ENCODE assay signal across 9 cellular contexts in genomic region chr9:96619109-96619435, GRCh38. TPM values are rescaled to one million over a fixed set of nuclear protein-coding genes. Genes with fewer than 3 reads are reported as not detected.
DNase-seq lines count a peak whose midpoint lies in the region; ATAC-seq, FAIRE-seq and TF ChIP-seq lines count a peak whose summit lies in the region.
"Had no signal": no experiment of that assay in that cellular context is flagged by ENCODE, and none has a peak within 500 bp of the region (broad histone marks: within the 10 kb centered on the region; RNA-seq: fewer than 3 reads in every experiment).

No MANE protein-coding gene starts in this region.

- 3% methylated on average over 13 of the region's 50 CpGs for WGBS in A549 (ENCODE audit: missing lambda C conversion rate)
- WGBS in ectodermal cell, 2 experiments: 0% methylated on average over 50 of the region's 50 CpGs

- no peak for TF ChIP-seq RAD21 in A549 (conservative IDR thresholded peaks at IDR 0.05 in 1 of 2, IDR thresholded peaks at IDR 0.05 in 1 of 2)

- no peak for TF ChIP-seq EP300 in A549 (IDR thresholded peaks at IDR 0.05)

- H3K4me2 ChIP-seq in A549: peak overlapping the region; percentile 97

- H3K27me3 ChIP-seq in ectodermal cell (ENCODE audit: control insufficient read depth, insufficient read depth, low read length, poor library complexity, severe bottlenecking) (peaks cover 36% of the 10 kb centered on the region), muscle layer of colon (ENCODE audit: control insufficient read depth in 1 of 2, insufficient read depth in 2 of 2, low read length in 2 of 2) (no peaks in the 10 kb centered on the region)

- no peak for TF ChIP-seq POLR2A in A549 (IDR thresholded peaks at IDR 0.05; ENCODE audit: low read length)

- H3K4me1 ChIP-seq in A549 (peaks cover 19% of the 10 kb centered on the region), ectodermal cell (ENCODE audit: control insufficient read depth, insufficient read depth, low read length) (peaks cover 22% of the 10 kb centered on the region), muscle layer of colon (ENCODE audit: insufficient read depth, low read length) (peaks cover 5% of the 10 kb centered on the region)

- ATAC-seq in A549: peak; percentile 9 to 42; a peak in 4 of 6 replicates
- peak; percentile 10 for ATAC-seq in HG03354 (IDR thresholded peaks at IDR 0.05; ENCODE audit: poor library complexity, severe bottlenecking, unreplicated experiment)
- no peak for ATAC-seq in GM21526 (IDR thresholded peaks at IDR 0.05; ENCODE audit: low FRiP score, unreplicated experiment)
- no peak for ATAC-seq in GM18520 (IDR thresholded peaks at IDR 0.05; ENCODE audit: unreplicated experiment)

- TF ChIP-seq CTCF in A549 (IDR thresholded peaks at IDR 0.05): no peak

- DNase-seq in A549 (ENCODE audit: low read depth in 1 of 2, low spot score in 1 of 2): no peak
- DNase-seq in COLO668 (lab: John Stamatoyannopoulos, UW; ENCODE audit: unreplicated experiment): no peak
- no peak for DNase-seq in foreskin melanocyte

- FAIRE-seq in A549 (lab: Jason Lieb, UNC): no peak
- FAIRE-seq: TTC549 had no signal

- H3K36me3 ChIP-seq in ectodermal cell (ENCODE audit: control insufficient read depth, insufficient read depth, low read length): no peaks in the 10 kb centered on the region
- no peaks in the 10 kb centered on the region for H3K36me3 ChIP-seq in muscle layer of colon (ENCODE audit: insufficient read depth, low read length)

- no peak overlapping the region for H3K9ac ChIP-seq in muscle layer of colon (ENCODE audit: low read length)

- POLR2A ChIA-PET in A549 (lab: Yijun Ruan, JAX): no interaction called here

- CTCF ChIA-PET in A549 (lab: Yijun Ruan, JAX): interaction anchor here (0.6 to 2.0 kb wide), 14 partner anchors 13 to 297 kb away, joined by 3 to 7 read pairs (median 4); partner anchors contain the start of gene HABP4

- H3K9me3 ChIP-seq in A549: no peaks in the 10 kb centered on the region
- H3K9me3 ChIP-seq in ectodermal cell (ENCODE audit: control insufficient read depth, low read length): no peaks in the 10 kb centered on the region
- no peaks in the 10 kb centered on the region for H3K9me3 ChIP-seq in muscle layer of colon (ENCODE audit: low read length)

- H3K4me3 ChIP-seq in A549: peak overlapping the region; percentile 98
- H3K4me3 ChIP-seq in ectodermal cell (ENCODE audit: insufficient read depth, low read depth, low read length): peak overlapping the region; percentile 65
- peak overlapping the region; percentile 57 to 67 for H3K4me3 ChIP-seq in muscle layer of colon (ENCODE audit: low read depth in 1 of 2, low read length in 2 of 2)

- H3K27ac ChIP-seq in A549 (peak overlapping the region; percentile 81 to 95), ectodermal cell (ENCODE audit: insufficient read depth, low read depth, low read length, poor library complexity, severe bottlenecking) (no peak overlapping the region), muscle layer of colon (ENCODE audit: low read depth, low read length) (peak overlapping the region; percentile 21)

TF ChIP-seq in A549, 52 proteins besides CTCF, POLR2A, EP300 and RAD21:
- TF ChIP-seq, protein P1, sequence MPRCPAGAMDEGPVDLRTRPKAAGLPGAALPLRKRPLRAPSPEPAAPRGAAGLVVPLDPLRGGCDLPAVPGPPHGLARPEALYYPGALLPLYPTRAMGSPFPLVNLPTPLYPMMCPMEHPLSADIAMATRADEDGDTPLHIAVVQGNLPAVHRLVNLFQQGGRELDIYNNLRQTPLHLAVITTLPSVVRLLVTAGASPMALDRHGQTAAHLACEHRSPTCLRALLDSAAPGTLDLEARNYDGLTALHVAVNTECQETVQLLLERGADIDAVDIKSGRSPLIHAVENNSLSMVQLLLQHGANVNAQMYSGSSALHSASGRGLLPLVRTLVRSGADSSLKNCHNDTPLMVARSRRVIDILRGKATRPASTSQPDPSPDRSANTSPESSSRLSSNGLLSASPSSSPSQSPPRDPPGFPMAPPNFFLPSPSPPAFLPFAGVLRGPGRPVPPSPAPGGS (IDR thresholded peaks at IDR 0.05): no peak
- TF ChIP-seq E2F6 (IDR thresholded peaks at IDR 0.05; ENCODE audit: borderline replicate concordance, low read depth): no peak
- TF ChIP-seq SREBF2 (IDR thresholded peaks at IDR 0.05): no peak
- TF ChIP-seq RCOR1 (IDR thresholded peaks at IDR 0.05; ENCODE audit: low read depth, low read length): no peak
- TF ChIP-seq SMC3 (IDR thresholded peaks at IDR 0.05): no peak
- no peak for TF ChIP-seq TFCP2L1 (CRISPR knock-in tag; IDR thresholded peaks at IDR 0.05)

RNA-seq across cellular contexts. Expression of gene CDC14B, which starts 0.6 kb away (rescaled TPM):
- polyA plus RNA-seq in A549 (2011; rRNA removed) (17.3 and 19.6 TPM in 2 replicates), A549 (2017; fragmentation: RNase III; extraction: RNeasy Plus Mini Kit Qiagen cat#74134 plus additional on column Dnase treatment) (9.6 to 10.2 TPM (median 9.9 TPM) in 3 replicates)
- 5.4 and 6.8 TPM in 2 replicates for polyA plus RNA-seq in A549 (2012; cell fraction: cytosol; rRNA removed)
- polyA plus RNA-seq in A549 (2012; cell fraction: nucleus; rRNA removed): 5.4 and 8.0 TPM in 2 replicates
- 19.3 and 27.0 TPM in 2 replicates for polyA minus RNA-seq in A549 (2011; rRNA and poly(A)+ RNA removed)
- 12.5 TPM for polyA plus RNA-seq in ectodermal cell (2013, experiment 1 of 4)
- 15.6 TPM for polyA plus RNA-seq in ectodermal cell (2013, experiment 2 of 4)
- polyA plus RNA-seq in ectodermal cell (2013, experiment 3 of 4): 11.7 TPM
- 14.4 TPM for polyA plus RNA-seq in ectodermal cell (2013, experiment 4 of 4)

RNA-seq across cellular contexts. Expression of gene PRXL2C, which starts 36.0 kb away (rescaled TPM):
- polyA plus RNA-seq in A549 (2011; rRNA removed) (10.2 and 11.4 TPM in 2 replicates), A549 (2017; fragmentation: RNase III; extraction: RNeasy Plus Mini Kit Qiagen cat#74134 plus additional on column Dnase treatment) (7.6 to 7.9 TPM (median 7.7 TPM) in 3 replicates)
- 4.4 and 5.6 TPM in 2 replicates for polyA plus RNA-seq in A549 (2012; cell fraction: cytosol; rRNA removed)
- 1.4 and 1.9 TPM in 2 replicates for polyA plus RNA-seq in A549 (2012; cell fraction: nucleus; rRNA removed)
- 6.3 and 6.6 TPM in 2 replicates for polyA minus RNA-seq in A549 (2011; rRNA and poly(A)+ RNA removed)
- 6.5 TPM for polyA plus RNA-seq in ectodermal cell (2013, experiment 1 of 4)
- 5.9 TPM for polyA plus RNA-seq in ectodermal cell (2013, experiment 2 of 4)
- polyA plus RNA-seq in ectodermal cell (2013, experiment 3 of 4): 5.6 TPM
- polyA plus RNA-seq in ectodermal cell (2013, experiment 4 of 4): 5.8 TPM

Comparison
In these comparisons a context has a peak if more than half of its experiments do, and no peak if none do; other contexts are left out.
1. ATAC-seq: peak in A549 (2 of 2) and HG03354 (single experiment); none in GM21526 (single experiment) and GM18520 (single experiment).
2. Peak in every context shown above with its lines, with median percentiles within 50 percentile points of each other: H3K4me3 ChIP-seq.